Comparison of ENCODE assay signal across 29 cellular contexts in genomic region chr18:7360606-7361170, GRCh38.
"Had no signal": no experiment of that assay in that cellular context is flagged by ENCODE, and none has a peak within 500 bp of the region (broad histone marks: within the 10 kb centered on the region; RNA-seq: fewer than 3 reads in every experiment).

No MANE protein-coding gene starts in this region.

- ATAC-seq: activated CD4-positive, alpha-beta T cell treated with anti-CD3 and anti-CD28 coated beads for 36 hours; activated CD8-positive, alpha-beta memory T cell treated with anti-CD3 and anti-CD28 coated beads, Interleukin-2, amount 10 ng/mL, durations not matched to agents 7 days and 5 days; activated CD8-positive, alpha-beta T cell treated with anti-CD3 and anti-CD28 coated beads, Interleukin-2, amount 10 ng/mL, durations not matched to agents 7 days and 5 days; body of pancreas; effector memory CD8-positive, alpha-beta T cell; gastroesophageal sphincter had no signal

- H3K27me3 ChIP-seq: body of pancreas, esophagus squamous epithelium, gastroesophageal sphincter had no signal

- H3K4me3 Mint-ChIP-seq: activated CD4-positive, alpha-beta memory T cell treated with anti-CD3 and anti-CD28 coated beads for 36 hours; activated CD4-positive, alpha-beta T cell treated with anti-CD3 and anti-CD28 coated beads for 36 hours; activated CD4-positive, alpha-beta T cell treated with anti-CD3 and anti-CD28 coated beads, Interleukin-2, amount 10 ng/mL, durations not matched to agents 24 days and 14 days; activated CD8-positive, alpha-beta memory T cell treated with anti-CD3 and anti-CD28 coated beads, Interleukin-2, amount 10 ng/mL, durations not matched to agents 7 days and 5 days; activated CD8-positive, alpha-beta T cell treated with anti-CD3 and anti-CD28 coated beads, Interleukin-2, amount 10 ng/mL, durations not matched to agents 7 days and 5 days; activated naive CD8-positive, alpha-beta T cell; activated T-helper 1 cell treated with anti-CD3 and anti-CD28 coated beads, Interleukin-12 subunit alpha, Interleukin-12 subunit beta, Interleukin-2, Interleukin-4 antibody, amounts not matched to agents 30 ng/mL and 10 ng/mL and 1 ng/mL, durations not matched to agents 14 hours and 24 hours and 36 hours; effector memory CD8-positive, alpha-beta T cell had no signal

- H3K27me3 Mint-ChIP-seq: activated CD4-positive, alpha-beta memory T cell treated with anti-CD3 and anti-CD28 coated beads for 36 hours; activated CD4-positive, alpha-beta T cell treated with anti-CD3 and anti-CD28 coated beads, Interleukin-2, amount 10 ng/mL, durations not matched to agents 24 days and 14 days; activated CD8-positive, alpha-beta memory T cell treated with anti-CD3 and anti-CD28 coated beads, Interleukin-2, amount 10 ng/mL, durations not matched to agents 7 days and 5 days; effector memory CD8-positive, alpha-beta T cell had no signal

- H3K36me3 Mint-ChIP-seq: activated CD8-positive, alpha-beta memory T cell treated with anti-CD3 and anti-CD28 coated beads, Interleukin-2, amount 10 ng/mL, durations not matched to agents 7 days and 5 days; activated naive CD8-positive, alpha-beta T cell had no signal

- H3K36me3 ChIP-seq: esophagus squamous epithelium, gastroesophageal sphincter had no signal

- H3K9me3 ChIP-seq: body of pancreas, esophagus squamous epithelium, gastroesophageal sphincter had no signal

- DNase-seq: activated CD4-positive, alpha-beta memory T cell treated with anti-CD3 and anti-CD28 coated beads for 36 hours; activated CD4-positive, alpha-beta T cell treated with anti-CD3 and anti-CD28 coated beads for 36 hours; activated CD4-positive, alpha-beta T cell treated with anti-CD3 and anti-CD28 coated beads, Interleukin-2, amount 10 ng/mL, durations not matched to agents 24 days and 14 days; activated CD4-positive, CD25-positive, alpha-beta regulatory T cell; activated CD4-positive, CD25-positive, alpha-beta regulatory T cell treated with anti-CD3 and anti-CD28 coated beads, Interleukin-2, amount 50 U/mL, for 72 hours; activated CD8-positive, alpha-beta memory T cell treated with anti-CD3 and anti-CD28 coated beads, Interleukin-2, amount 10 ng/mL, durations not matched to agents 7 days and 5 days; activated CD8-positive, alpha-beta memory T cell treated with anti-CD3 and anti-CD28 coated beads, Interleukin-2, amount 50 U/mL, for 4 hours; activated CD8-positive, alpha-beta T cell treated with anti-CD3 and anti-CD28 coated beads, Interleukin-2, amount 10 ng/mL, durations not matched to agents 7 days and 5 days; activated effector memory CD4-positive, alpha-beta T cell treated with anti-CD3 and anti-CD28 coated beads, Interleukin-2, amount 50 U/mL, for 16 hours; activated naive CD4-positive, alpha-beta T cell treated with anti-CD3 and anti-CD28 coated beads, Interleukin-2, amount 50 U/mL, for 16 hours; activated naive CD4-positive, alpha-beta T cell treated with Interleukin-2 at 50 U/mL for 16 hours; activated T-cell treated with anti-CD3 and anti-CD28 coated beads, Interleukin-2, amount 50 U/mL, for 1 hour; activated T-cell treated with anti-CD3 and anti-CD28 coated beads, Interleukin-2, amount 50 U/mL, for 48 hours; amniotic stem cell; anterior cingulate cortex; body of pancreas; caudate nucleus; cortex of kidney; dermis blood vessel endothelial cell; effector CD4-positive, alpha-beta T cell; effector memory CD8-positive, alpha-beta T cell; erythroblast; esophagus squamous epithelium; foreskin melanocyte; T-helper 2 cell had no signal

- H3K27ac ChIP-seq: body of pancreas, esophagus squamous epithelium, gastroesophageal sphincter had no signal

- H3K4me1 ChIP-seq: body of pancreas, esophagus squamous epithelium, gastroesophageal sphincter had no signal

- H3K27ac Mint-ChIP-seq: activated CD4-positive, alpha-beta memory T cell treated with anti-CD3 and anti-CD28 coated beads for 36 hours; activated CD4-positive, alpha-beta T cell treated with anti-CD3 and anti-CD28 coated beads for 36 hours; activated CD4-positive, alpha-beta T cell treated with anti-CD3 and anti-CD28 coated beads, Interleukin-2, amount 10 ng/mL, durations not matched to agents 24 days and 14 days; activated CD8-positive, alpha-beta memory T cell treated with anti-CD3 and anti-CD28 coated beads, Interleukin-2, amount 10 ng/mL, durations not matched to agents 7 days and 5 days; activated CD8-positive, alpha-beta T cell treated with anti-CD3 and anti-CD28 coated beads, Interleukin-2, amount 10 ng/mL, durations not matched to agents 7 days and 5 days; activated naive CD8-positive, alpha-beta T cell; activated T-helper 1 cell treated with anti-CD3 and anti-CD28 coated beads, Interleukin-12 subunit alpha, Interleukin-12 subunit beta, Interleukin-2, Interleukin-4 antibody, amounts not matched to agents 30 ng/mL and 10 ng/mL and 1 ng/mL, durations not matched to agents 14 hours and 24 hours and 36 hours; activated T-helper 2 cell treated with anti-CD3 and anti-CD28 coated beads, Interferon-gamma antibody, Interleukin-2, Interleukin-4, amounts not matched to agents 10 μg/mL and 5 μg/mL and 100 μg/mL, durations not matched to agents 14 hours and 24 hours and 36 hours; effector memory CD8-positive, alpha-beta T cell had no signal

- H3K4me3 ChIP-seq: body of pancreas, esophagus squamous epithelium, gastroesophageal sphincter had no signal

- H3K4me1 Mint-ChIP-seq: activated CD4-positive, alpha-beta T cell treated with anti-CD3 and anti-CD28 coated beads, Interleukin-2, amount 10 ng/mL, durations not matched to agents 24 days and 14 days; activated CD8-positive, alpha-beta memory T cell treated with anti-CD3 and anti-CD28 coated beads, Interleukin-2, amount 10 ng/mL, durations not matched to agents 7 days and 5 days had no signal
